12 cellular contexts compared by ENCODE assay signal in genomic region chr10:6300784-6301180, GRCh38.
DNase-seq lines count a peak whose midpoint lies in the region; ATAC-seq and TF ChIP-seq lines count a peak whose summit lies in the region.
"Had no signal": no experiment of that assay in that cellular context is flagged by ENCODE, and none has a peak within 500 bp of the region (broad histone marks: within the 10 kb centered on the region; RNA-seq: fewer than 3 reads in every experiment).

No MANE protein-coding gene starts in this region.

- no peaks in the 10 kb centered on the region for H4K20me1 ChIP-seq in HCT116 (ENCODE audit: insufficient read depth)

- intact Hi-C loops in CD14-positive monocyte (cut with micrococcal nuclease) (loop anchor here in 1 of 2 donors (2.0 to 5.0 kb wide), 3 partner anchors 24 to 48 kb away; no protein-coding TSS in a partner anchor), HCT116 (cut with micrococcal nuclease) (no loop called here)

- H3K4me1 Mint-ChIP-seq in CD14-positive monocyte: peaks cover 67% of the 10 kb centered on the region
- peaks cover 26% of the 10 kb centered on the region for H3K4me1 Mint-ChIP-seq in activated naive CD8-positive, alpha-beta T cell (ENCODE audit: low read depth)
- peaks cover 9 to 62% (median 22%) of the 10 kb centered on the region in 4 donors for H3K4me1 Mint-ChIP-seq in naive thymus-derived CD8-positive, alpha-beta T cell

- no peaks in the 10 kb centered on the region for H3K27me3 ChIP-seq in HCT116 (ENCODE audit: insufficient read depth, low read length)

- DNase-seq in CD14-positive monocyte (ENCODE audit: low spot score) (no peak), HCT116 (ENCODE audit: low read depth, low spot score) (no peak), NCI-H2029 treated with DMSO at 0.1 percent for 48 hours (lab: John Stamatoyannopoulos, UW) (no peak), NCI-H2227 (lab: John Stamatoyannopoulos, UW; ENCODE audit: unreplicated experiment) (no peak), cerebellar cortex (ENCODE audit: low spot score) (no peak)
- no peak for DNase-seq in naive thymus-derived CD8-positive, alpha-beta T cell
- no peak for DNase-seq in stimulated activated CD8-positive, alpha-beta memory T cell treated with anti-CD3 and anti-CD28 coated beads, Interleukin-4, amount 100 ng/mL, for 48 hours
- DNase-seq: NCI-H2081 had no signal

- CTCF ChIA-PET in HCT116 (lab: Charles Lee): interaction anchor here (1.0 to 1.2 kb wide), 2 partner anchors 98 to 101 kb away, joined by 3 to 4 read pairs; partner anchors contain the start of gene PFKFB3

- H2AFZ ChIP-seq in HCT116 (ENCODE audit: low read depth, low read length, poor library complexity, severe bottlenecking): no peak overlapping the region

- POLR2A ChIA-PET in HCT116 (lab: Charles Lee): no interaction called here
- POLR2A ChIA-PET in naive thymus-derived CD8-positive, alpha-beta T cell (lab: Charles Lee): interaction anchor here (0.8 to 2.8 kb wide), 3 partner anchors 29 to 81 kb away, joined by 4 to 24 read pairs (median 7); no protein-coding TSS in a partner anchor

- no peak for TF ChIP-seq CTCF in CD14-positive monocyte (IDR thresholded peaks at IDR 0.05)
- no peak for TF ChIP-seq CTCF in HCT116 (IDR thresholded peaks at IDR 0.05 in 2 of 3, conservative IDR thresholded peaks at IDR 0.05 in 1 of 3; ENCODE audit: borderline replicate concordance in 1 of 3, insufficient read depth in 1 of 3, low read depth in 2 of 3, low read length in 2 of 3)

- H3K9me3 ChIP-seq in HCT116 (ENCODE audit: control insufficient read depth in 1 of 2, insufficient read depth in 1 of 2, low read depth in 1 of 2, low read length in 2 of 2): no peaks in the 10 kb centered on the region
- H3K9me3 ChIP-seq: HAP-1 had no signal

- H3K36me3 ChIP-seq in HCT116 (ENCODE audit: control insufficient read depth in 1 of 2, insufficient read depth in 2 of 2, low read length in 2 of 2): no peaks in the 10 kb centered on the region
- H3K36me3 ChIP-seq: HAP-1 had no signal

- H3K4me1 ChIP-seq in HCT116 (ENCODE audit: control insufficient read depth in 1 of 2, insufficient read depth in 2 of 2, low read length in 2 of 2): peaks cover 35 to 64% of the 10 kb centered on the region in 2 experiments
- H3K4me1 ChIP-seq: HAP-1 had no signal

- ATAC-seq in HCT116: no peak
- ATAC-seq in naive thymus-derived CD8-positive, alpha-beta T cell: no peak

- H3K27me3 Mint-ChIP-seq in CD14-positive monocyte (ENCODE audit: low read depth in 3 of 3): peaks cover 2 to 14% (median 3%) of the 10 kb centered on the region in 3 donors
- H3K27me3 Mint-ChIP-seq in activated naive CD8-positive, alpha-beta T cell: no peaks in the 10 kb centered on the region
- no peaks in the 10 kb centered on the region for H3K27me3 Mint-ChIP-seq in naive thymus-derived CD8-positive, alpha-beta T cell

- TF ChIP-seq POLR2A in HCT116 (IDR thresholded peaks at IDR 0.05; ENCODE audit: borderline replicate concordance, extremely low read depth, insufficient read depth, insufficient read length): no peak

- no peak overlapping the region for H3K9ac ChIP-seq in HCT116 (ENCODE audit: low read length)

- H3K4me3 ChIP-seq in HCT116 (replicated peaks in 1 of 2; ENCODE audit: low read depth in 1 of 2, low read length in 2 of 2): no peak overlapping the region
- H3K4me3 ChIP-seq: HAP-1 had no signal

- peaks cover 0 to 4% (median 0%) of the 10 kb centered on the region in 7 donors for H3K9me3 Mint-ChIP-seq in CD14-positive monocyte
- no peaks in the 10 kb centered on the region for H3K9me3 Mint-ChIP-seq in activated naive CD8-positive, alpha-beta T cell (ENCODE audit: low read depth)
- H3K9me3 Mint-ChIP-seq in naive thymus-derived CD8-positive, alpha-beta T cell: no peaks in the 10 kb centered on the region

- H3K36me3 Mint-ChIP-seq in CD14-positive monocyte: peaks cover 0 to 5% of the 10 kb centered on the region in 2 donors
- no peaks in the 10 kb centered on the region for H3K36me3 Mint-ChIP-seq in activated naive CD8-positive, alpha-beta T cell
- no peaks in the 10 kb centered on the region for H3K36me3 Mint-ChIP-seq in naive thymus-derived CD8-positive, alpha-beta T cell

- BruUV-seq in HCT116 (replicated peaks; lab: Mats Ljungman, UMichigan): no TSS peak

- H3K9me2 ChIP-seq in HCT116 (ENCODE audit: insufficient read depth): no peaks in the 10 kb centered on the region

- no peaks in the 10 kb centered on the region for H3K79me2 ChIP-seq in HCT116 (ENCODE audit: insufficient read depth, low read length)

- peak overlapping the region; percentile 70; the same call in 1 of the 2 replicates for H3K4me2 ChIP-seq in HCT116 (ENCODE audit: low read length)

- TF ChIP-seq RAD21 in HCT116 (IDR thresholded peaks at IDR 0.05; ENCODE audit: low read depth): no peak

- H3K4me3 Mint-ChIP-seq in CD14-positive monocyte: peak overlapping the region in 1 of 2 donors; percentile 57
- H3K4me3 Mint-ChIP-seq in activated naive CD8-positive, alpha-beta T cell: peak overlapping the region; percentile 57
- peak overlapping the region in 7 of 10 donors; percentile 1 to 66 (median 23) for H3K4me3 Mint-ChIP-seq in naive thymus-derived CD8-positive, alpha-beta T cell
- H3K4me3 Mint-ChIP-seq: neural crest cell had no signal

- H3K27ac Mint-ChIP-seq in CD14-positive monocyte: peak overlapping the region; percentile 82 to 93 (median 90)
- H3K27ac Mint-ChIP-seq in activated naive CD8-positive, alpha-beta T cell: peak overlapping the region; percentile 82
- peak overlapping the region; percentile 11 to 85 (median 49) for H3K27ac Mint-ChIP-seq in naive thymus-derived CD8-positive, alpha-beta T cell

- H3K27ac ChIP-seq in HCT116 (ENCODE audit: low read depth, low read length): no peak overlapping the region
- H3K27ac ChIP-seq: C4-2B had no signal

- RAD21 ChIA-PET in HCT116 (lab: Charles Lee; ENCODE audit: low non-redundant PET in 1 of 2, low total read pairs in 2 of 2, uncharacterized antibody in 2 of 2, unreplicated experiment in 2 of 2): no interaction called here

TF ChIP-seq in HCT116, 20 proteins besides CTCF, POLR2A, EP300 and RAD21 (continues in another document):
- no peak for TF ChIP-seq SRF (IDR thresholded peaks at IDR 0.05; ENCODE audit: low read depth)
- TF ChIP-seq CBX3 (IDR thresholded peaks at IDR 0.05; ENCODE audit: low read depth): no peak
- TF ChIP-seq ELF1 (IDR thresholded peaks at IDR 0.05; ENCODE audit: borderline replicate concordance, low read depth): no peak
- TF ChIP-seq EZH2phosphoT487 (IDR thresholded peaks at IDR 0.05; ENCODE audit: borderline replicate concordance): no peak
- no peak for TF ChIP-seq YY1 (IDR thresholded peaks at IDR 0.05; ENCODE audit: extremely low read depth, insufficient replicate concordance, low read depth, low read length)
- no peak for TF ChIP-seq TCF7L2 (IDR thresholded peaks at IDR 0.05; ENCODE audit: borderline replicate concordance, extremely low read depth, insufficient read depth, insufficient read length)
- no peak for TF ChIP-seq JUND (IDR thresholded peaks at IDR 0.05)
- TF ChIP-seq, protein P1, sequence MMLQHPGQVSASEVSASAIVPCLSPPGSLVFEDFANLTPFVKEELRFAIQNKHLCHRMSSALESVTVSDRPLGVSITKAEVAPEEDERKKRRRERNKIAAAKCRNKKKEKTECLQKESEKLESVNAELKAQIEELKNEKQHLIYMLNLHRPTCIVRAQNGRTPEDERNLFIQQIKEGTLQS (IDR thresholded peaks at IDR 0.05): no peak
- TF ChIP-seq MAX (IDR thresholded peaks at IDR 0.05): no peak
- no peak for TF ChIP-seq EZH2 (IDR thresholded peaks at IDR 0.05)
- TF ChIP-seq SIN3A (IDR thresholded peaks at IDR 0.05; ENCODE audit: low read depth): no peak
- TF ChIP-seq, protein P2, sequence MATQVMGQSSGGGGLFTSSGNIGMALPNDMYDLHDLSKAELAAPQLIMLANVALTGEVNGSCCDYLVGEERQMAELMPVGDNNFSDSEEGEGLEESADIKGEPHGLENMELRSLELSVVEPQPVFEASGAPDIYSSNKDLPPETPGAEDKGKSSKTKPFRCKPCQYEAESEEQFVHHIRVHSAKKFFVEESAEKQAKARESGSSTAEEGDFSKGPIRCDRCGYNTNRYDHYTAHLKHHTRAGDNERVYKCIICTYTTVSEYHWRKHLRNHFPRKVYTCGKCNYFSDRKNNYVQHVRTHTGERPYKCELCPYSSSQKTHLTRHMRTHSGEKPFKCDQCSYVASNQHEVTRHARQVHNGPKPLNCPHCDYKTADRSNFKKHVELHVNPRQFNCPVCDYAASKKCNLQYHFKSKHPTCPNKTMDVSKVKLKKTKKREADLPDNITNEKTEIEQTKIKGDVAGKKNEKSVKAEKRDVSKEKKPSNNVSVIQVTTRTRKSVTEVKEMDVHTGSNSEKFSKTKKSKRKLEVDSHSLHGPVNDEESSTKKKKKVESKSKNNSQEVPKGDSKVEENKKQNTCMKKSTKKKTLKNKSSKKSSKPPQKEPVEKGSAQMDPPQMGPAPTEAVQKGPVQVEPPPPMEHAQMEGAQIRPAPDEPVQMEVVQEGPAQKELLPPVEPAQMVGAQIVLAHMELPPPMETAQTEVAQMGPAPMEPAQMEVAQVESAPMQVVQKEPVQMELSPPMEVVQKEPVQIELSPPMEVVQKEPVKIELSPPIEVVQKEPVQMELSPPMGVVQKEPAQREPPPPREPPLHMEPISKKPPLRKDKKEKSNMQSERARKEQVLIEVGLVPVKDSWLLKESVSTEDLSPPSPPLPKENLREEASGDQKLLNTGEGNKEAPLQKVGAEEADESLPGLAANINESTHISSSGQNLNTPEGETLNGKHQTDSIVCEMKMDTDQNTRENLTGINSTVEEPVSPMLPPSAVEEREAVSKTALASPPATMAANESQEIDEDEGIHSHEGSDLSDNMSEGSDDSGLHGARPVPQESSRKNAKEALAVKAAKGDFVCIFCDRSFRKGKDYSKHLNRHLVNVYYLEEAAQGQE (IDR thresholded peaks at IDR 0.05; ENCODE audit: low read depth): no peak
- TF ChIP-seq EGR1 (IDR thresholded peaks at IDR 0.05; ENCODE audit: low read depth): no peak
- no peak for TF ChIP-seq SP1 (IDR thresholded peaks at IDR 0.05; ENCODE audit: low read depth)
- TF ChIP-seq POLR2AphosphoS5 (IDR thresholded peaks at IDR 0.05; ENCODE audit: low read depth, low read length): no peak
- no peak for TF ChIP-seq ZNF274 (IDR thresholded peaks at IDR 0.05; ENCODE audit: low read depth, low read length)
- no peak for TF ChIP-seq FOSL1 (IDR thresholded peaks at IDR 0.05; ENCODE audit: low read depth)
